Comparison of ENCODE assay signal across 8 cellular contexts in genomic region chr14:89701079-89702043, GRCh38.
DNase-seq lines count a peak whose midpoint lies in the region; ATAC-seq and TF ChIP-seq lines count a peak whose summit lies in the region.

No MANE protein-coding gene starts in this region.

- H3K36me3 Mint-ChIP-seq in activated CD4-positive, alpha-beta T cell treated with anti-CD3 and anti-CD28 coated beads, Interleukin-2, amount 10 ng/mL, durations not matched to agents 24 days and 14 days (ENCODE audit: low read depth): peaks cover 5% of the 10 kb centered on the region

- peak overlapping the region; percentile 88 for H3K27ac Mint-ChIP-seq in activated CD4-positive, alpha-beta T cell treated with anti-CD3 and anti-CD28 coated beads, Interleukin-2, amount 10 ng/mL, durations not matched to agents 24 days and 14 days

- H3K27me3 ChIP-seq in left lung: no peaks in the 10 kb centered on the region

- peaks cover 0 to 2% of the 10 kb centered on the region in 2 donors for H3K9me3 ChIP-seq in left lung

- peak overlapping the region; percentile 83 to 88 for H3K27ac ChIP-seq in left lung

- peak overlapping the region; percentile 37 to 58 for H3K4me3 ChIP-seq in left lung

- no peak for TF ChIP-seq CTCF in left lung (IDR thresholded peaks at IDR 0.05)

- intact Hi-C loops in activated CD4-positive, alpha-beta T cell treated with anti-CD3 and anti-CD28 coated beads, Interleukin-2, amount 10 ng/mL, durations not matched to agents 24 days and 14 days (cut with micrococcal nuclease): loop anchor here (1.0 to 5.0 kb wide), 7 partner anchors 20 to 284 kb away; partner anchors contain the start of gene FOXN3
- intact Hi-C loops in left lung (cut with DNase I): no loop called here

- DNase-seq in NCI-H1436 (lab: John Stamatoyannopoulos, UW): peak; percentile 75
- DNase-seq in NCI-H1436 treated with DMSO at 0.1 percent for 48 hours (lab: John Stamatoyannopoulos, UW): no peak
- DNase-seq in NCI-H226: peak; percentile 29
- DNase-seq in activated CD4-positive, alpha-beta T cell treated with anti-CD3 and anti-CD28 coated beads, Interleukin-2, amount 10 ng/mL, durations not matched to agents 24 days and 14 days: peak; percentile 95
- DNase-seq in dedifferentiated amniotic fluid mesenchymal stem cell (ENCODE audit: extremely low spot score): peak; percentile 33
- peak; percentile 94 to 98 for DNase-seq in left lung
- DNase-seq in stimulated activated CD4-positive, alpha-beta T cell treated with anti-CD3 and anti-CD28 coated beads, Interleukin-2, amount 100 ng/mL, for 4 hours (ENCODE audit: low read depth): peak; percentile 78

- no peaks in the 10 kb centered on the region for H3K36me3 ChIP-seq in left lung

- H3K4me1 ChIP-seq in left lung: peaks cover 16 to 27% of the 10 kb centered on the region in 2 donors

- peak; percentile 85 for ATAC-seq in HG03066 (IDR thresholded peaks at IDR 0.05; ENCODE audit: low read depth, unreplicated experiment)
- ATAC-seq in left lung: peak; percentile 97

- peaks cover 15% of the 10 kb centered on the region for H3K9me3 Mint-ChIP-seq in activated CD4-positive, alpha-beta T cell treated with anti-CD3 and anti-CD28 coated beads, Interleukin-2, amount 10 ng/mL, durations not matched to agents 24 days and 14 days

- H3K27me3 Mint-ChIP-seq in activated CD4-positive, alpha-beta T cell treated with anti-CD3 and anti-CD28 coated beads, Interleukin-2, amount 10 ng/mL, durations not matched to agents 24 days and 14 days: no peaks in the 10 kb centered on the region

- H3K4me1 Mint-ChIP-seq in activated CD4-positive, alpha-beta T cell treated with anti-CD3 and anti-CD28 coated beads, Interleukin-2, amount 10 ng/mL, durations not matched to agents 24 days and 14 days: peaks cover 34% of the 10 kb centered on the region

- peak overlapping the region; percentile 76 for H3K4me3 Mint-ChIP-seq in activated CD4-positive, alpha-beta T cell treated with anti-CD3 and anti-CD28 coated beads, Interleukin-2, amount 10 ng/mL, durations not matched to agents 24 days and 14 days
